In genomic region chr5:2916076-2916682, GRCh38 we compare ENCODE assay signal across 29 cellular contexts.
"Had no signal": no experiment of that assay in that cellular context is flagged by ENCODE, and none has a peak within 500 bp of the region (broad histone marks: within the 10 kb centered on the region; RNA-seq: fewer than 3 reads in every experiment).

No MANE protein-coding gene starts in this region.

- H3K27ac Mint-ChIP-seq: immature natural killer cell; natural killer cell; nephron progenitor cell; neural progenitor cell; stimulated activated naive B cell treated with anti-CD40 and anti-IgM and Interleukin-4, amounts not matched to agents 10 μg/mL and 1 μg/mL and 100 μg/mL, for 72 hours had no signal

- DNase-seq: hypothalamus; immature natural killer cell; kidney; left colon; left lung; lower lobe of right lung; mammary epithelial cell; mesenchymal stem cell; natural killer cell; nephron progenitor cell; occipital lobe; psoas muscle; right lobe of liver; stimulated activated CD4-positive, alpha-beta T cell treated with anti-CD3 and anti-CD28 coated beads, Interleukin-12 subunit alpha, Interleukin-12 subunit beta, amount 100 ng/mL, for 4 hours; stimulated activated CD4-positive, alpha-beta T cell treated with anti-CD3 and anti-CD28 coated beads, Interleukin-15, amount 100 ng/mL, for 24 hours; stimulated activated CD4-positive, alpha-beta T cell treated with anti-CD3 and anti-CD28 coated beads, Interleukin-2, amount 100 ng/mL, for 24 hours; stimulated activated CD4-positive, alpha-beta T cell treated with anti-CD3 and anti-CD28 coated beads, Interleukin-4, amount 100 ng/mL, for 1 hour; stimulated activated naive B cell treated with anti-CD40 and anti-IgM and Interleukin-4, amounts not matched to agents 10 μg/mL and 1 μg/mL and 100 μg/mL, for 72 hours; stimulated activated naive CD8-positive, alpha-beta T cell treated with anti-CD3 and anti-CD28 coated beads, Interleukin-15, Interleukin-2, amounts not matched to agents 100 U/mL and 50 U/mL, for 24 hours; stomach; testis; thyroid gland; transverse colon had no signal

- H3K9me3 ChIP-seq: lower lobe of right lung, neutrophil, psoas muscle, right lobe of liver, testis, thyroid gland, transverse colon, vagina had no signal

- H3K4me3 ChIP-seq: left lung, lower lobe of right lung, psoas muscle, right lobe of liver, smooth muscle cell, stomach, thyroid gland, transverse colon, upper lobe of left lung, vagina had no signal

- H3K27me3 Mint-ChIP-seq: stimulated activated naive B cell treated with anti-CD40 and anti-IgM and Interleukin-4, amounts not matched to agents 10 μg/mL and 1 μg/mL and 100 μg/mL, for 72 hours had no signal

- H3K27me3 ChIP-seq: left lung, neutrophil, right lobe of liver, stomach, testis, thyroid gland, transverse colon, upper lobe of left lung, vagina had no signal

- H3K4me2 ChIP-seq: smooth muscle cell had no signal

- H3K27ac ChIP-seq: left lung, lower lobe of right lung, neural progenitor cell, neutrophil, parathyroid adenoma, psoas muscle, right lobe of liver, stomach, testis, thyroid gland, transverse colon, upper lobe of left lung, vagina had no signal

- H2AFZ ChIP-seq: parathyroid adenoma had no signal

- H3K36me3 Mint-ChIP-seq: immature natural killer cell; natural killer cell; neural progenitor cell; stimulated activated naive B cell treated with anti-CD40 and anti-IgM and Interleukin-4, amounts not matched to agents 10 μg/mL and 1 μg/mL and 100 μg/mL, for 72 hours had no signal

- H3K4me1 ChIP-seq: left lung, lower lobe of right lung, parathyroid adenoma, psoas muscle, right lobe of liver, stomach, testis, thyroid gland, transverse colon, upper lobe of left lung, vagina had no signal

- H3K4me3 Mint-ChIP-seq: immature natural killer cell; natural killer cell; nephron progenitor cell; neural progenitor cell; stimulated activated naive B cell treated with anti-CD40 and anti-IgM and Interleukin-4, amounts not matched to agents 10 μg/mL and 1 μg/mL and 100 μg/mL, for 72 hours had no signal

- ATAC-seq: left colon; left lung; lower lobe of right lung; natural killer cell; psoas muscle; right lobe of liver; stimulated activated naive B cell treated with anti-CD40 and anti-IgM and Interleukin-4, amounts not matched to agents 10 μg/mL and 1 μg/mL and 100 μg/mL, for 72 hours; stimulated activated naive CD8-positive, alpha-beta T cell treated with anti-CD3 and anti-CD28 coated beads, Interleukin-15, Interleukin-2, amounts not matched to agents 100 U/mL and 50 U/mL, for 24 hours had no signal

- H3K36me3 ChIP-seq: left lung, lower lobe of right lung, neural progenitor cell, neutrophil, right lobe of liver, stomach, thyroid gland, transverse colon, upper lobe of left lung, vagina had no signal

- H3K79me2 ChIP-seq: parathyroid adenoma had no signal

- H3K4me1 Mint-ChIP-seq: immature natural killer cell; natural killer cell; stimulated activated naive B cell treated with anti-CD40 and anti-IgM and Interleukin-4, amounts not matched to agents 10 μg/mL and 1 μg/mL and 100 μg/mL, for 72 hours had no signal
